Comparison of ENCODE assay signal across 22 cellular contexts in genomic region chr13:39637890-39638289, GRCh38. TPM values are rescaled to one million over a fixed set of nuclear protein-coding genes. Genes with fewer than 3 reads are reported as not detected.
DNase-seq lines count a peak whose midpoint lies in the region; ATAC-seq and TF ChIP-seq lines count a peak whose summit lies in the region.
"Had no signal": no experiment of that assay in that cellular context is flagged by ENCODE, and none has a peak within 500 bp of the region (broad histone marks: within the 10 kb centered on the region; RNA-seq: fewer than 3 reads in every experiment).

No MANE protein-coding gene starts in this region.

- TF ChIP-seq CTCF in GM23338 (conservative IDR thresholded peaks at IDR 0.05; ENCODE audit: low read depth in 2 of 2) (no peak), neural cell (IDR thresholded peaks at IDR 0.05; ENCODE audit: poor library complexity, severe bottlenecking) (no peak), OCI-LY7 (conservative IDR thresholded peaks at IDR 0.05; ENCODE audit: low read length) (no peak)

- H3K9me2 ChIP-seq in GM23338 (ENCODE audit: insufficient read depth) = no peaks in the 10 kb centered on the region
- no peaks in the 10 kb centered on the region for H3K9me2 ChIP-seq in neural cell (ENCODE audit: insufficient read depth, low read length)
- H3K9me2 ChIP-seq in OCI-LY7 (ENCODE audit: insufficient read depth, low read length) = no peaks in the 10 kb centered on the region

- no peak for TF ChIP-seq EP300 in neural cell (conservative IDR thresholded peaks at IDR 0.05; ENCODE audit: poor library complexity, severe bottlenecking)

- no peaks in the 10 kb centered on the region for H3K27me3 Mint-ChIP-seq in GM23338 (ENCODE audit: insufficient read depth, low read depth, poor library complexity)

- H3K36me3 ChIP-seq in GM23338 (ENCODE audit: insufficient read depth) (no peaks in the 10 kb centered on the region), neural cell (ENCODE audit: insufficient read depth, low read length) (no peaks in the 10 kb centered on the region), OCI-LY7 (ENCODE audit: insufficient read depth, low read length) (no peaks in the 10 kb centered on the region)
- H3K36me3 ChIP-seq: BE2C; BLaER1 treated with 17β-estradiol and CSF1 and Interleukin-3, amounts not matched to agents 10 nM and 100 nM had no signal

- peaks cover 5% of the 10 kb centered on the region; the same call in 1 of the 3 replicates for H3K4me1 Mint-ChIP-seq in GM23338
- H3K4me1 Mint-ChIP-seq: CD8-positive, alpha-beta memory T cell had no signal

- H3K9ac ChIP-seq in neural cell (ENCODE audit: low read length) = no peak overlapping the region
- H3K9ac ChIP-seq: BLaER1 treated with 17β-estradiol and CSF1 and Interleukin-3, amounts not matched to agents 10 nM and 100 nM had no signal

- H3K36me3 Mint-ChIP-seq in GM23338 (ENCODE audit: low read depth) = no peaks in the 10 kb centered on the region
- H3K36me3 Mint-ChIP-seq: CD14-positive monocyte had no signal

- intact Hi-C loops in OCI-LY7 (cut with micrococcal nuclease; ENCODE audit: unreplicated experiment) = no loop called here

- POLR2A ChIA-PET in OCI-LY7 (lab: Charles Lee) = interaction anchor here (0.7 kb wide), 1 partner anchor 19 kb away, joined by 3 read pairs; no protein-coding TSS in a partner anchor

- H3K4me3 Mint-ChIP-seq in GM23338 = no peak overlapping the region
- H3K4me3 Mint-ChIP-seq: CD14-positive monocyte; CD4-positive, alpha-beta T cell; CD8-positive, alpha-beta memory T cell had no signal

- no peak for TF ChIP-seq RAD21 in neural cell (conservative IDR thresholded peaks at IDR 0.05)

- DNase-seq in GM23338 (ENCODE audit: low spot score) (no peak), SK-N-DZ (ENCODE audit: low spot score) (peak; percentile 12), ureter (ENCODE audit: low spot score) (no peak), OCI-LY7 (ENCODE audit: low spot score) (no peak)
- DNase-seq: 8988T; ACHN; AML-193; BE2C; CD4-positive, alpha-beta T cell; CD8-positive, alpha-beta memory T cell; DMS 273 treated with DMSO at 0.1 percent for 48 hours; DMS79; EL; GDM1; H7; HCEC 1CT had no signal

- no TSS peak for BruUV-seq in OCI-LY7 (replicated peaks; lab: Mats Ljungman, UMichigan)

- H3K4me2 ChIP-seq in GM23338 (no peak overlapping the region), neural cell (ENCODE audit: low read length) (no peak overlapping the region), OCI-LY7 (ENCODE audit: low read length) (no peak overlapping the region)
- H3K4me2 ChIP-seq: A549; BLaER1 treated with 17β-estradiol and CSF1 and Interleukin-3, amounts not matched to agents 10 nM and 100 nM had no signal

- H2AFZ ChIP-seq in GM23338 (peak overlapping the region; percentile 84), neural cell (ENCODE audit: low read depth, low read length) (no peak overlapping the region), OCI-LY7 (ENCODE audit: low read length) (no peak overlapping the region)

- H3K79me2 ChIP-seq in GM23338 (replicated peaks; ENCODE audit: insufficient read depth) = no peaks in the 10 kb centered on the region
- no peaks in the 10 kb centered on the region for H3K79me2 ChIP-seq in neural cell (replicated peaks; ENCODE audit: insufficient read depth, low read length)
- no peaks in the 10 kb centered on the region for H3K79me2 ChIP-seq in OCI-LY7 (ENCODE audit: insufficient read depth, low read depth, low read length)

- no peak overlapping the region for H3K27ac Mint-ChIP-seq in GM23338
- H3K27ac Mint-ChIP-seq: CD14-positive monocyte; CD4-positive, alpha-beta T cell; CD8-positive, alpha-beta memory T cell had no signal

- no peak overlapping the region for H3K27ac ChIP-seq in GM23338 (ENCODE audit: low read depth)
- no peak overlapping the region for H3K27ac ChIP-seq in neural cell (ENCODE audit: low read length)
- no peak overlapping the region for H3K27ac ChIP-seq in OCI-LY7 (ENCODE audit: low read depth, low read length, poor library complexity, severe bottlenecking)
- H3K27ac ChIP-seq: A549; BLaER1 treated with 17β-estradiol and CSF1 and Interleukin-3, amounts not matched to agents 10 nM and 100 nM had no signal

- H3K27me3 ChIP-seq in GM23338 (ENCODE audit: insufficient read depth) (no peaks in the 10 kb centered on the region), neural cell (ENCODE audit: insufficient read depth, low read depth, low read length) (no peaks in the 10 kb centered on the region)
- H3K27me3 ChIP-seq: BLaER1 treated with 17β-estradiol and CSF1 and Interleukin-3, amounts not matched to agents 10 nM and 100 nM had no signal

- H3K9me3 ChIP-seq in neural cell (ENCODE audit: low read length) (no peaks in the 10 kb centered on the region), OCI-LY7 (ENCODE audit: low read length) (no peaks in the 10 kb centered on the region)
- H3K9me3 ChIP-seq: A549, BE2C had no signal

- no peak overlapping the region for H3K4me3 ChIP-seq in GM23338
- H3K4me3 ChIP-seq in neural cell (ENCODE audit: low read length) = no peak overlapping the region
- no peak overlapping the region for H3K4me3 ChIP-seq in OCI-LY7 (ENCODE audit: low read depth, low read length, poor library complexity, severe bottlenecking)
- H3K4me3 ChIP-seq: A549; BLaER1 treated with 17β-estradiol and CSF1 and Interleukin-3, amounts not matched to agents 10 nM and 100 nM; GM12878 had no signal

- CTCF ChIA-PET in OCI-LY7 (lab: Charles Lee; ENCODE audit: unreplicated experiment) = no interaction called here

- ATAC-seq in GM23338 (no peak), HG03469 (IDR thresholded peaks at IDR 0.05; ENCODE audit: unreplicated experiment) (no peak)
- ATAC-seq: A549, GM12878 had no signal

- H3K9me3 Mint-ChIP-seq in GM23338 = peaks cover 3% of the 10 kb centered on the region; the same call in 1 of the 3 replicates

- H3F3A ChIP-seq in GM23338 (replicated peaks; ENCODE audit: low read depth) = no peaks in the 10 kb centered on the region
- H3F3A ChIP-seq in neural cell (ENCODE audit: insufficient read depth, low read length, poor library complexity, severe bottlenecking) = no peaks in the 10 kb centered on the region

- H3K4me1 ChIP-seq in GM23338 (ENCODE audit: insufficient read depth) = peaks cover 5% of the 10 kb centered on the region; the same call in 1 of the 2 replicates
- no peaks in the 10 kb centered on the region for H3K4me1 ChIP-seq in OCI-LY7 (ENCODE audit: insufficient read depth, low read length, poor library complexity, severe bottlenecking)
- H3K4me1 ChIP-seq: A549; BE2C; BLaER1 treated with 17β-estradiol and CSF1 and Interleukin-3, amounts not matched to agents 10 nM and 100 nM had no signal

- no peaks in the 10 kb centered on the region for H4K20me1 ChIP-seq in GM23338 (replicated peaks; ENCODE audit: insufficient read depth)
- no peaks in the 10 kb centered on the region for H4K20me1 ChIP-seq in neural cell (ENCODE audit: insufficient read depth)
- H4K20me1 ChIP-seq in OCI-LY7 (ENCODE audit: insufficient read depth, low read length) = no peaks in the 10 kb centered on the region
- H4K20me1 ChIP-seq: BLaER1 treated with 17β-estradiol and CSF1 and Interleukin-3, amounts not matched to agents 10 nM and 100 nM had no signal

TF ChIP-seq in GM23338, 12 proteins besides CTCF, POLR2A, EP300 and RAD21 (continues in another document):
- no peak for TF ChIP-seq JUNB (IDR thresholded peaks at IDR 0.05; ENCODE audit: unreplicated experiment)
- TF ChIP-seq POLR2AphosphoS5 (IDR thresholded peaks at IDR 0.05; ENCODE audit: low read depth) = no peak
- no peak for TF ChIP-seq EZH2 (IDR thresholded peaks at IDR 0.05; ENCODE audit: low read depth, unreplicated experiment)

TF ChIP-seq in neural cell, 6 proteins besides CTCF, POLR2A, EP300 and RAD21 (continues in another document):
- TF ChIP-seq POLR2AphosphoS5 (IDR thresholded peaks at IDR 0.05) (peak; percentile 35), TAF1 (IDR thresholded peaks at IDR 0.05; ENCODE audit: low read depth) (no peak), REST (IDR thresholded peaks at IDR 0.05; ENCODE audit: borderline replicate concordance) (no peak)

RNA-seq across cellular contexts. Expression of gene COG6, which starts 17.6 kb away (rescaled TPM):
- 21.8 and 23.6 TPM in 2 replicates for total RNA-seq in GM23338 (2014; rRNA removed; shearing (Covaris generic))
- polyA plus RNA-seq in GM23338 (2016; fragmentation: Nextera tagmentation; extraction: Ambion mirVana) = 5.9 and 10.0 TPM in 2 replicates
- 14.3 and 14.7 TPM in 2 replicates for polyA plus RNA-seq in SK-N-DZ (2014; cell fraction: cytosol; rRNA removed)
- 14.6 and 21.2 TPM in 2 replicates for polyA plus RNA-seq in SK-N-DZ (2014; cell fraction: nucleus; rRNA removed)
- polyA plus RNA-seq in neural cell = 23.1 and 27.3 TPM in 2 replicates
- polyA minus RNA-seq in neural cell = 63.8 and 91.9 TPM in 2 replicates
- 30.4 TPM for total RNA-seq in ureter
- total RNA-seq in OCI-LY7 (2014; rRNA removed; shearing (Covaris generic)) = 20.1 and 30.1 TPM in 2 replicates
- total RNA-seq in OCI-LY7 (2022) = 33.2 and 45.9 TPM in 2 replicates

RNA-seq across cellular contexts. Expression of gene LHFPL6, which starts 34.9 kb away (rescaled TPM):
- 5.2 and 9.5 TPM in 2 replicates for total RNA-seq in GM23338 (2014; rRNA removed; shearing (Covaris generic))
- polyA plus RNA-seq in GM23338 (2016; fragmentation: Nextera tagmentation; extraction: Ambion mirVana) (7.1 and 7.8 TPM in 2 replicates), neural cell (36.3 and 38.7 TPM in 2 replicates)
- 0.17 and 0.29 TPM in 2 replicates for polyA plus RNA-seq in SK-N-DZ (2014; cell fraction: cytosol; rRNA removed)
- polyA plus RNA-seq in SK-N-DZ (2014; cell fraction: nucleus; rRNA removed) = 0.07 and 0.73 TPM in 2 replicates
- polyA minus RNA-seq in neural cell = 26.1 and 30.8 TPM in 2 replicates
- total RNA-seq in ureter (49.1 TPM), OCI-LY7 (2022) (15.1 and 19.7 TPM in 2 replicates)
- total RNA-seq in OCI-LY7 (2014; rRNA removed; shearing (Covaris generic)) = 27.7 TPM in 2 replicates
- total RNA-seq: CD4-positive, alpha-beta T cell had no signal
- polyA plus RNA-seq: CD8-positive, alpha-beta memory T cell had no signal
